14 cellular contexts compared by ENCODE assay signal in genomic region chr5:99045864-99046263, GRCh38.
"Had no signal": no experiment of that assay in that cellular context is flagged by ENCODE, and none has a peak within 500 bp of the region (broad histone marks: within the 10 kb centered on the region; RNA-seq: fewer than 3 reads in every experiment).

No MANE protein-coding gene starts in this region.

- H3K27ac ChIP-seq: esophagus muscularis mucosa, sigmoid colon, VCaP had no signal

- H3K9me3 ChIP-seq: sigmoid colon had no signal

- H3K36me3 ChIP-seq: esophagus muscularis mucosa, sigmoid colon had no signal

- H3K27ac Mint-ChIP-seq: activated naive CD8-positive, alpha-beta T cell treated with anti-CD3 and anti-CD28 coated beads for 36 hours; dendritic cell treated with granulocyte-macrophage colony-stimulating factor and Interleukin-4, amounts not matched to agents 40 ng/mL and 50 ng/mL, for 4 days; nephron had no signal

- H3K4me1 Mint-ChIP-seq: nephron had no signal

- H3K4me3 Mint-ChIP-seq: activated naive CD8-positive, alpha-beta T cell treated with anti-CD3 and anti-CD28 coated beads for 36 hours; dendritic cell treated with granulocyte-macrophage colony-stimulating factor and Interleukin-4, amounts not matched to agents 40 ng/mL and 50 ng/mL, for 4 days; nephron had no signal

- H3K4me1 ChIP-seq: esophagus muscularis mucosa, sigmoid colon had no signal

- DNase-seq: activated CD4-positive, alpha-beta T cell treated with anti-CD3 and anti-CD28 coated beads, Interleukin-2, amount 50 U/mL, for 48 hours; activated naive CD4-positive, alpha-beta T cell; activated naive CD8-positive, alpha-beta T cell treated with anti-CD3 and anti-CD28 coated beads for 36 hours; amniotic stem cell; effector CD8-positive, alpha-beta T cell; hippocampal formation; left ventricle myocardium superior; mesendoderm; sigmoid colon; T-helper 2 cell had no signal

- H3K4me3 ChIP-seq: esophagus muscularis mucosa, sigmoid colon had no signal

- ATAC-seq: left ventricle myocardium superior had no signal

- H3K9me3 Mint-ChIP-seq: dendritic cell treated with granulocyte-macrophage colony-stimulating factor and Interleukin-4, amounts not matched to agents 40 ng/mL and 50 ng/mL, for 4 days had no signal

- H3K27me3 Mint-ChIP-seq: activated naive CD8-positive, alpha-beta T cell treated with anti-CD3 and anti-CD28 coated beads for 36 hours; dendritic cell treated with granulocyte-macrophage colony-stimulating factor and Interleukin-4, amounts not matched to agents 40 ng/mL and 50 ng/mL, for 4 days had no signal

- H3K27me3 ChIP-seq: esophagus muscularis mucosa, sigmoid colon had no signal
